In the genomic region with DNA sequence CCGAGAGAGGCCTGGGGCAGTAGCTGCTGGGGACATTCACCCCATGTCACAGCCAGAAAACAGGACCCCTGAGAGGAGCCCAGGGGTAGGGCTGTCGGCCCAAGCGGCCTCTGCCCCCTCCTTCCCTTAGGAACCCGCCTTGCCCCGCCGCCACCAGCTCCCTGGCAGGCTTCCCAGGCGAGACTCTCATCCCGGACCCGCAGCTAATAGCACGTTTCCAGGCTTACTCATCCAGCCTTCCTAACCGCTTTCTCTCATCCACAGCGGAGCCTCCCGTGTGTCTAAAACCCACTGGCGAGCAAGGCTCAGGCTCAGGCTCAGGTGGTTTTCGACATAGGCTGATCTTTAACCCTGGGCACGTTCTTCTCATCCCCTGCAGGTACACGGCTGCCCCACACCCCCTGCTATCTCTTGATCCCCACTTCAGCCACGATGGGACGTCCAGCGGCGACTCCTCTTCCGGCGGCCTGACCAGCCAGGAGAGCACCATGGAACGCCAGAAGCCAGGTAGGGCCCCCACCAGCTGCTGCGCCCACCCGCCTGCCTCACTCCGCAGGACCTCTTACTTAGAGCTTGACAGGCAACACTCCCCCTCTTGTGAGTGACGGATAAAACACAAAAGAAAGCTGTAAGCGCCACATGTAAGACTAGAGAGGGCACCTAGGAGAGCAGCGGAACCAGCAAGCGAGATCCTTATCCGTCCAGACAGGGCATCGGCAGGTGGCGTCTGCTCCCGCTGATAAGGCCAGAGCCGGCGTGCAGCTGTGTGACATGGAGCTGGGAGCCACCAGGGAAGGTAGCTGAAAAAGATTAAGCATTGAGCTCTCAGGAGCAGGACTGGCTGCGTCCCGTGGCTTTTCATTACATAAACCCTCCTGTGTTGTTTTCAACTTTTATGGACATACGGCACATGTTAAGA, we compare ENCODE assay signal across 1 cellular context.
TF ChIP-seq lines count a peak whose summit lies in the region.

No MANE protein-coding gene starts in this region.

TF ChIP-seq in IMR-90, 13 proteins besides CTCF, POLR2A, EP300 and RAD21 (continued from another document):
- no peak for TF ChIP-seq MAZ (IDR thresholded peaks at IDR 0.05; ENCODE audit: borderline replicate concordance, low read depth, low read length)
- TF ChIP-seq, protein P1, sequence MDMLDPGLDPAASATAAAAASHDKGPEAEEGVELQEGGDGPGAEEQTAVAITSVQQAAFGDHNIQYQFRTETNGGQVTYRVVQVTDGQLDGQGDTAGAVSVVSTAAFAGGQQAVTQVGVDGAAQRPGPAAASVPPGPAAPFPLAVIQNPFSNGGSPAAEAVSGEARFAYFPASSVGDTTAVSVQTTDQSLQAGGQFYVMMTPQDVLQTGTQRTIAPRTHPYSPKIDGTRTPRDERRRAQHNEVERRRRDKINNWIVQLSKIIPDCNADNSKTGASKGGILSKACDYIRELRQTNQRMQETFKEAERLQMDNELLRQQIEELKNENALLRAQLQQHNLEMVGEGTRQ (IDR thresholded peaks at IDR 0.05; ENCODE audit: low read depth, low read length): no peak
